8 cellular contexts compared by ENCODE assay signal in genomic region chr5:177427211-177427822, GRCh38. TPM values are rescaled to one million over a fixed set of nuclear protein-coding genes. Genes with fewer than 3 reads are reported as not detected.
DNase-seq lines count a peak whose midpoint lies in the region; ATAC-seq and TF ChIP-seq lines count a peak whose summit lies in the region.

No MANE protein-coding gene starts in this region.

- H3K4me3 ChIP-seq in esophagus muscularis mucosa: peak overlapping the region; percentile 74 to 94 (median 85)

- H3K4me1 Mint-ChIP-seq in progenitor cell of endocrine pancreas (ENCODE audit: low read depth): peaks cover 6% of the 10 kb centered on the region

- no peak for TF ChIP-seq POLR2A in esophagus muscularis mucosa (IDR thresholded peaks at IDR 0.05; ENCODE audit: low read depth)

- peaks cover 5% of the 10 kb centered on the region for H3K27me3 Mint-ChIP-seq in progenitor cell of endocrine pancreas

- peak overlapping the region; percentile 81 for H3K4me3 Mint-ChIP-seq in progenitor cell of endocrine pancreas (ENCODE audit: low read depth)

- H3K4me1 ChIP-seq in esophagus muscularis mucosa: peaks cover 40 to 62% (median 59%) of the 10 kb centered on the region in 4 donors

- DNase-seq in NCI-H748 (lab: John Stamatoyannopoulos, UW; ENCODE audit: unreplicated experiment): peak; percentile 36
- DNase-seq in NCI-H748 treated with DMSO at 0.1 percent for 48 hours (lab: John Stamatoyannopoulos, UW): no peak
- peak; percentile 20 for DNase-seq in RPMI7951 (ENCODE audit: low read depth)
- DNase-seq in esophagus muscularis mucosa (ENCODE audit: extremely low spot score): no peak
- no peak for DNase-seq in progenitor cell of endocrine pancreas (ENCODE audit: low spot score, unreplicated experiment)
- no peak for DNase-seq in NCI-H187 treated with DMSO at 0.1 percent for 48 hours (lab: John Stamatoyannopoulos, UW)
- DNase-seq in left colon: no peak

- peaks cover 6 to 28% (median 20%) of the 10 kb centered on the region in 4 donors for H3K36me3 ChIP-seq in esophagus muscularis mucosa

- WGBS in esophagus muscularis mucosa: 4% methylated on average over 9 of the region's 11 CpGs

- intact Hi-C loops in esophagus muscularis mucosa (cut with DNase I) (loop anchor here (2.0 kb wide), 2 partner anchors 27 to 73 kb away; no protein-coding TSS in a partner anchor), left colon (cut with DNase I, micrococcal nuclease) (no loop called here)

- peaks cover 1% of the 10 kb centered on the region for H3K36me3 Mint-ChIP-seq in progenitor cell of endocrine pancreas (ENCODE audit: insufficient read depth)

- no peaks in the 10 kb centered on the region for H3K9me3 ChIP-seq in esophagus muscularis mucosa

- TF ChIP-seq CTCF in esophagus muscularis mucosa (IDR thresholded peaks at IDR 0.05) (no peak), progenitor cell of endocrine pancreas (IDR thresholded peaks at IDR 0.05; ENCODE audit: unreplicated experiment) (no peak)

- TF ChIP-seq EP300 in esophagus muscularis mucosa (IDR thresholded peaks at IDR 0.05): no peak

- no peaks in the 10 kb centered on the region for H3K27me3 ChIP-seq in esophagus muscularis mucosa

- no peak for ATAC-seq in HG03520 (IDR thresholded peaks at IDR 0.05; ENCODE audit: unreplicated experiment)
- ATAC-seq in left colon: no peak

- no peaks in the 10 kb centered on the region for H3K9me3 Mint-ChIP-seq in progenitor cell of endocrine pancreas (ENCODE audit: low read depth)

- H3K27ac ChIP-seq in esophagus muscularis mucosa (replicated peaks in 1 of 4): peak overlapping the region; percentile 84 to 95 (median 90)

- H3K27ac Mint-ChIP-seq in progenitor cell of endocrine pancreas: peak overlapping the region; percentile 95

RNA-seq across cellular contexts. Expression of gene GRK6, which starts 0.8 kb away (rescaled TPM):
- 26.9 and 27.4 TPM in 2 replicates for total RNA-seq in RPMI7951 (2014; rRNA removed; shearing (Covaris generic))
- total RNA-seq in esophagus muscularis mucosa: 10 to 100 TPM; 29.1 to 44.7 (median 36.3) TPM
- total RNA-seq in progenitor cell of endocrine pancreas: 40.2 and 43.0 TPM in 2 replicates
- 10 to 100 TPM; 34.6 to 43.5 TPM for total RNA-seq in left colon

RNA-seq across cellular contexts. Expression of gene F12, which starts 18.0 kb away (rescaled TPM):
- 0.12 and 0.59 TPM in 2 replicates for total RNA-seq in RPMI7951 (2014; rRNA removed; shearing (Covaris generic))
- total RNA-seq in esophagus muscularis mucosa: under 1 TPM in 1 of 4 donors, not detected in 3; 0.17 TPM
- 4.0 and 4.7 TPM in 2 replicates for total RNA-seq in progenitor cell of endocrine pancreas
- 10 to 100 TPM in 1 of 2 donors, 1 to 10 TPM in 1; 9.0 to 11.3 TPM for total RNA-seq in left colon

RNA-seq across cellular contexts. Expression of gene PRR7, which starts 19.3 kb away (rescaled TPM):
- total RNA-seq in RPMI7951 (2014; rRNA removed; shearing (Covaris generic)): 13.9 and 20.8 TPM in 2 replicates
- total RNA-seq in esophagus muscularis mucosa: 1 to 10 TPM in 2 of 4 donors, under 1 TPM in 2; 0.42 to 2.5 (median 1.6) TPM
- 11.7 and 13.1 TPM in 2 replicates for total RNA-seq in progenitor cell of endocrine pancreas
- total RNA-seq in left colon: 1 to 10 TPM; 1.6 to 2.2 TPM

RNA-seq across cellular contexts. Expression of gene PFN3, which starts 26.9 kb away (rescaled TPM):
- total RNA-seq in RPMI7951 (2014; rRNA removed; shearing (Covaris generic)): not detected in 2 replicates
- not detected for total RNA-seq in esophagus muscularis mucosa
- not detected in 2 replicates for total RNA-seq in progenitor cell of endocrine pancreas
- not detected for total RNA-seq in left colon

RNA-seq across cellular contexts. Expression of gene SLC34A1, which starts 43.1 kb away (rescaled TPM):
- total RNA-seq in RPMI7951 (2014; rRNA removed; shearing (Covaris generic)): not detected in 2 replicates
- not detected for total RNA-seq in esophagus muscularis mucosa
- total RNA-seq in progenitor cell of endocrine pancreas: not detected in 2 replicates
- total RNA-seq in left colon: not detected

Comparison
In these comparisons a context has a peak if more than half of its experiments do, and no peak if none do; other contexts are left out.
1. DNase-seq: peak in NCI-H748 (single experiment) and RPMI7951 (single experiment); none in NCI-H748 treated with DMSO at 0.1 percent for 48 hours (single experiment), esophagus muscularis mucosa (single experiment), progenitor cell of endocrine pancreas (single experiment), NCI-H187 treated with DMSO at 0.1 percent for 48 hours (single experiment) and left colon (0 of 2).